ENCODE assay signal across 15 cellular contexts in genomic region chr20:51156041-51156795, GRCh38.
DNase-seq lines count a peak whose midpoint lies in the region; ATAC-seq and TF ChIP-seq lines count a peak whose summit lies in the region.
"Had no signal": no experiment of that assay in that cellular context is flagged by ENCODE, and none has a peak within 500 bp of the region (broad histone marks: within the 10 kb centered on the region; RNA-seq: fewer than 3 reads in every experiment).

No MANE protein-coding gene starts in this region.

- H3K4me3 ChIP-seq in mammary epithelial cell (replicated peaks in 1 of 3; ENCODE audit: insufficient read depth in 1 of 3, low read depth in 2 of 3, low read length in 3 of 3): no peak overlapping the region
- H3K4me3 ChIP-seq in mesodermal cell (ENCODE audit: extremely low read depth, insufficient read depth, low read length, poor library complexity, severe bottlenecking): no peak overlapping the region
- H3K4me3 ChIP-seq in OCI-LY7 (ENCODE audit: low read depth, low read length, poor library complexity, severe bottlenecking): no peak overlapping the region
- H3K4me3 ChIP-seq: A549, stomach had no signal

- 26% methylated on average over 16 of the region's 16 CpGs for WGBS in mammary epithelial cell (ENCODE audit: low coverage, missing lambda C conversion rate)
- WGBS in mesodermal cell (ENCODE audit: insufficient coverage in 2 of 2), 2 experiments: 69 to 79% methylated on average over 13 of the region's 16 CpGs

- DNase-seq in MCF 10A (ENCODE audit: unreplicated experiment): peak; percentile 58
- no peak for DNase-seq in mammary epithelial cell
- DNase-seq in fibroblast of gingiva (ENCODE audit: low read depth): peak; percentile 43
- no peak for DNase-seq in SKM-1 (lab: John Stamatoyannopoulos, UW; ENCODE audit: unreplicated experiment)
- no peak for DNase-seq in OCI-LY7 (ENCODE audit: low spot score)
- no peak for DNase-seq in mesenteric fat pad (ENCODE audit: low spot score)
- DNase-seq: foreskin keratinocyte; occipital lobe; SHP77; stimulated activated CD4-positive, alpha-beta T cell treated with anti-CD3 and anti-CD28 coated beads, Interleukin-4, amount 100 ng/mL, for 24 hours; stomach; WERI-Rb-1 had no signal

- intact Hi-C loops in MCF 10A (cut with micrococcal nuclease): no loop called here
- intact Hi-C loops in mammary epithelial cell (cut with micrococcal nuclease): no loop called here
- intact Hi-C loops in OCI-LY7 (cut with micrococcal nuclease; ENCODE audit: unreplicated experiment): no loop called here

- H3K9me3 ChIP-seq in mammary epithelial cell (replicated peaks; ENCODE audit: insufficient read depth, low read length) (no peaks in the 10 kb centered on the region), mesodermal cell (ENCODE audit: control insufficient read depth, low read length) (no peaks in the 10 kb centered on the region), OCI-LY7 (ENCODE audit: low read length) (no peaks in the 10 kb centered on the region)
- H3K9me3 ChIP-seq: stomach had no signal

- H3K4me3 Mint-ChIP-seq in MCF 10A (ENCODE audit: unreplicated experiment): peak overlapping the region; percentile 41

- no peak for ATAC-seq in HG02870 (IDR thresholded peaks at IDR 0.05; ENCODE audit: unreplicated experiment)
- ATAC-seq: A549, foreskin keratinocyte had no signal

- H3K36me3 ChIP-seq in mammary epithelial cell (ENCODE audit: insufficient read depth, low read length) (no peaks in the 10 kb centered on the region), mesodermal cell (ENCODE audit: control insufficient read depth, insufficient read depth, low read length) (no peaks in the 10 kb centered on the region), OCI-LY7 (ENCODE audit: insufficient read depth, low read length) (no peaks in the 10 kb centered on the region)
- H3K36me3 ChIP-seq: stomach, WERI-Rb-1 had no signal

- no peaks in the 10 kb centered on the region for H3K9me2 ChIP-seq in OCI-LY7 (ENCODE audit: insufficient read depth, low read length)

- BruUV-seq in MCF 10A (replicated peaks; lab: Mats Ljungman, UMichigan): no TSS peak
- BruUV-seq in mammary epithelial cell (replicated peaks; lab: Mats Ljungman, UMichigan): no TSS peak
- no TSS peak for BruUV-seq in OCI-LY7 (replicated peaks; lab: Mats Ljungman, UMichigan)

- no peak overlapping the region for H3K9ac ChIP-seq in mammary epithelial cell (ENCODE audit: insufficient read depth, low read length)

- no peaks in the 10 kb centered on the region for H3K79me2 ChIP-seq in mammary epithelial cell (ENCODE audit: insufficient read depth, low read length)
- no peaks in the 10 kb centered on the region for H3K79me2 ChIP-seq in OCI-LY7 (ENCODE audit: insufficient read depth, low read depth, low read length)

- H3K27ac Mint-ChIP-seq in MCF 10A (ENCODE audit: low read depth, unreplicated experiment): peak overlapping the region; percentile 40

- TF ChIP-seq CTCF in MCF 10A (IDR thresholded peaks at IDR 0.05; ENCODE audit: unreplicated experiment) (no peak), mammary epithelial cell (conservative IDR thresholded peaks at IDR 0.05 in 1 of 2, IDR thresholded peaks at IDR 0.05 in 1 of 2; ENCODE audit: extremely low read depth in 1 of 2, insufficient read depth in 1 of 2, low read depth in 1 of 2, low read length in 2 of 2) (no peak), OCI-LY7 (conservative IDR thresholded peaks at IDR 0.05; ENCODE audit: low read length) (no peak)

- in situ Hi-C loops in mammary epithelial cell (cut with MboI; ENCODE audit: low sequenced_read_pairs in 2 of 2): no loop called here

- POLR2A ChIA-PET in MCF 10A (lab: Yijun Ruan, JAX): interaction anchor here (0.6 to 3.1 kb wide), 6 partner anchors 8 to 68 kb away, joined by 3 to 11 read pairs (median 3); no protein-coding TSS in a partner anchor
- POLR2A ChIA-PET in OCI-LY7 (lab: Charles Lee): no interaction called here

- H3K27me3 Mint-ChIP-seq in MCF 10A (ENCODE audit: insufficient read depth, unreplicated experiment): peaks cover 42% of the 10 kb centered on the region

- no peaks in the 10 kb centered on the region for H4K20me1 ChIP-seq in mammary epithelial cell (ENCODE audit: insufficient read depth, low read length)
- no peaks in the 10 kb centered on the region for H4K20me1 ChIP-seq in OCI-LY7 (ENCODE audit: insufficient read depth, low read length)

- H3K4me2 ChIP-seq in mammary epithelial cell (ENCODE audit: insufficient read depth, low read depth, low read length) (no peak overlapping the region), OCI-LY7 (ENCODE audit: low read length) (no peak overlapping the region)
- H3K4me2 ChIP-seq: A549 had no signal

- peaks cover 21% of the 10 kb centered on the region for H3K4me1 Mint-ChIP-seq in MCF 10A (ENCODE audit: insufficient read depth, unreplicated experiment)

- no peaks in the 10 kb centered on the region for H3K27me3 ChIP-seq in mammary epithelial cell (ENCODE audit: insufficient read depth, low read length)

- dilution Hi-C loops in mammary epithelial cell (cut with HindIII; ENCODE audit: low sequenced_read_pairs): no loop called here

- H2AFZ ChIP-seq in mammary epithelial cell (ENCODE audit: low read depth, low read length): no peak overlapping the region
- no peak overlapping the region for H2AFZ ChIP-seq in OCI-LY7 (ENCODE audit: low read length)

- H3K36me3 Mint-ChIP-seq in MCF 10A (ENCODE audit: insufficient read depth, unreplicated experiment): no peaks in the 10 kb centered on the region

- no peaks in the 10 kb centered on the region for H3K4me1 ChIP-seq in mammary epithelial cell (ENCODE audit: insufficient read depth, low read length)
- H3K4me1 ChIP-seq in mesodermal cell (ENCODE audit: control insufficient read depth, insufficient read depth, low read length, poor library complexity, severe bottlenecking): peaks cover 3% of the 10 kb centered on the region
- no peaks in the 10 kb centered on the region for H3K4me1 ChIP-seq in OCI-LY7 (ENCODE audit: insufficient read depth, low read length, poor library complexity, severe bottlenecking)
- H3K4me1 ChIP-seq: A549, foreskin keratinocyte had no signal

- H3K27ac ChIP-seq in mammary epithelial cell (ENCODE audit: insufficient read depth, low read depth, low read length) (no peak overlapping the region), mesodermal cell (ENCODE audit: low read depth, low read length, severe bottlenecking) (peak overlapping the region; percentile 60), OCI-LY7 (ENCODE audit: low read depth, low read length, poor library complexity, severe bottlenecking) (no peak overlapping the region)
- H3K27ac ChIP-seq: A549, foreskin keratinocyte, WERI-Rb-1 had no signal

- CTCF ChIA-PET in MCF 10A (lab: Yijun Ruan, JAX) (interaction anchor here (0.6 to 2.1 kb wide), 5 partner anchors 19 to 181 kb away, joined by 3 to 7 read pairs (median 3); no protein-coding TSS in a partner anchor), mammary epithelial cell (lab: Charles Lee; ENCODE audit: low non-redundant PET) (no interaction called here), OCI-LY7 (lab: Charles Lee; ENCODE audit: unreplicated experiment) (no interaction called here)

- H3K9me3 Mint-ChIP-seq in MCF 10A (ENCODE audit: unreplicated experiment): no peaks in the 10 kb centered on the region

Comparison
In these comparisons a context has a peak if more than half of its experiments do, and no peak if none do; other contexts are left out.
1. DNase-seq: peak in MCF 10A (single experiment) and fibroblast of gingiva (single experiment); none in mammary epithelial cell (single experiment), SKM-1 (single experiment), OCI-LY7 (single experiment) and mesenteric fat pad (single experiment).